Comparison of ENCODE assay signal across 3 cellular contexts in genomic region chr2:100085744-100086143, GRCh38. TPM values are rescaled to one million over a fixed set of nuclear protein-coding genes. Genes with fewer than 3 reads are reported as not detected.
"Had no signal": no experiment of that assay in that cellular context is flagged by ENCODE, and none has a peak within 500 bp of the region (broad histone marks: within the 10 kb centered on the region; RNA-seq: fewer than 3 reads in every experiment).

No MANE protein-coding gene starts in this region.

RNA-seq across cellular contexts. Expression of gene AFF3, which starts 56.6 kb away (rescaled TPM):
- total RNA-seq: mammary epithelial cell, myocyte had no signal
- polyA plus RNA-seq: keratinocyte had no signal
